Comparison of ENCODE assay signal across 1 cellular context in genomic region chrX:101391831-101392230, GRCh38.
TF ChIP-seq lines count a peak whose summit lies in the region.

No MANE protein-coding gene starts in this region.

TF ChIP-seq in IMR-90, 13 proteins besides CTCF, POLR2A, EP300 and RAD21 (continued from another document):
- TF ChIP-seq ELK1 (IDR thresholded peaks at IDR 0.05; ENCODE audit: borderline replicate concordance, low read depth, low read length): no peak
- no peak for TF ChIP-seq MAZ (IDR thresholded peaks at IDR 0.05; ENCODE audit: borderline replicate concordance, low read depth, low read length)
- no peak for TF ChIP-seq SMC3 (IDR thresholded peaks at IDR 0.05; ENCODE audit: low read depth, low read length)
